ENCODE assay signal across 1 cellular context in genomic region chr10:103204353-103205255, GRCh38.
TF ChIP-seq lines count a peak whose summit lies in the region.

No MANE protein-coding gene starts in this region.

TF ChIP-seq in HepG2, 621 proteins besides CTCF, POLR2A, EP300 and RAD21 (continued from another document and continues in another):
- TF ChIP-seq, protein P1, sequence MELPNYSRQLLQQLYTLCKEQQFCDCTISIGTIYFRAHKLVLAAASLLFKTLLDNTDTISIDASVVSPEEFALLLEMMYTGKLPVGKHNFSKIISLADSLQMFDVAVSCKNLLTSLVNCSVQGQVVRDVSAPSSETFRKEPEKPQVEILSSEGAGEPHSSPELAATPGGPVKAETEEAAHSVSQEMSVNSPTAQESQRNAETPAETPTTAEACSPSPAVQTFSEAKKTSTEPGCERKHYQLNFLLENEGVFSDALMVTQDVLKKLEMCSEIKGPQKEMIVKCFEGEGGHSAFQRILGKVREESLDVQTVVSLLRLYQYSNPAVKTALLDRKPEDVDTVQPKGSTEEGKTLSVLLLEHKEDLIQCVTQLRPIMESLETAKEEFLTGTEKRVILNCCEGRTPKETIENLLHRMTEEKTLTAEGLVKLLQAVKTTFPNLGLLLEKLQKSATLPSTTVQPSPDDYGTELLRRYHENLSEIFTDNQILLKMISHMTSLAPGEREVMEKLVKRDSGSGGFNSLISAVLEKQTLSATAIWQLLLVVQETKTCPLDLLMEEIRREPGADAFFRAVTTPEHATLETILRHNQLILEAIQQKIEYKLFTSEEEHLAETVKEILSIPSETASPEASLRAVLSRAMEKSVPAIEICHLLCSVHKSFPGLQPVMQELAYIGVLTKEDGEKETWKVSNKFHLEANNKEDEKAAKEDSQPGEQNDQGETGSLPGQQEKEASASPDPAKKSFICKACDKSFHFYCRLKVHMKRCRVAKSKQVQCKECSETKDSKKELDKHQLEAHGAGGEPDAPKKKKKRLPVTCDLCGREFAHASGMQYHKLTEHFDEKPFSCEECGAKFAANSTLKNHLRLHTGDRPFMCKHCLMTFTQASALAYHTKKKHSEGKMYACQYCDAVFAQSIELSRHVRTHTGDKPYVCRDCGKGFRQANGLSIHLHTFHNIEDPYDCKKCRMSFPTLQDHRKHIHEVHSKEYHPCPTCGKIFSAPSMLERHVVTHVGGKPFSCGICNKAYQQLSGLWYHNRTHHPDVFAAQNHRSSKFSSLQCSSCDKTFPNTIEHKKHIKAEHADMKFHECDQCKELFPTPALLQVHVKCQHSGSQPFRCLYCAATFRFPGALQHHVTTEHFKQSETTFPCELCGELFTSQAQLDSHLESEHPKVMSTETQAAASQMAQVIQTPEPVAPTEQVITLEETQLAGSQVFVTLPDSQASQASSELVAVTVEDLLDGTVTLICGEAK (IDR thresholded peaks at IDR 0.05) = no peak
- TF ChIP-seq, protein P1 (CRISPR knock-in tag; IDR thresholded peaks at IDR 0.05) = no peak
- TF ChIP-seq ZNF431 (CRISPR knock-in tag; IDR thresholded peaks at IDR 0.05; ENCODE audit: borderline replicate concordance, low read depth) = no peak
- no peak for TF ChIP-seq HHEX (CRISPR knock-in tag; IDR thresholded peaks at IDR 0.05)
- TF ChIP-seq IKZF1 (IDR thresholded peaks at IDR 0.05) = no peak
- TF ChIP-seq ZFP90 (CRISPR knock-in tag; IDR thresholded peaks at IDR 0.05; ENCODE audit: borderline replicate concordance) = no peak
- TF ChIP-seq, protein P2, sequence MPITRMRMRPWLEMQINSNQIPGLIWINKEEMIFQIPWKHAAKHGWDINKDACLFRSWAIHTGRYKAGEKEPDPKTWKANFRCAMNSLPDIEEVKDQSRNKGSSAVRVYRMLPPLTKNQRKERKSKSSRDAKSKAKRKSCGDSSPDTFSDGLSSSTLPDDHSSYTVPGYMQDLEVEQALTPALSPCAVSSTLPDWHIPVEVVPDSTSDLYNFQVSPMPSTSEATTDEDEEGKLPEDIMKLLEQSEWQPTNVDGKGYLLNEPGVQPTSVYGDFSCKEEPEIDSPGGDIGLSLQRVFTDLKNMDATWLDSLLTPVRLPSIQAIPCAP (CRISPR knock-in tag; IDR thresholded peaks at IDR 0.05; ENCODE audit: low read depth) = no peak
- TF ChIP-seq ZNF382 (CRISPR knock-in tag; IDR thresholded peaks at IDR 0.05; ENCODE audit: borderline replicate concordance) = no peak
- no peak for TF ChIP-seq ZZZ3 (CRISPR knock-in tag; IDR thresholded peaks at IDR 0.05; ENCODE audit: borderline replicate concordance)
- TF ChIP-seq TCF7L2 (IDR thresholded peaks at IDR 0.05; ENCODE audit: low read depth, low read length) = no peak
- TF ChIP-seq NKX3-1 (CRISPR knock-in tag; IDR thresholded peaks at IDR 0.05) = no peak
- TF ChIP-seq ZNF329 (CRISPR knock-in tag; IDR thresholded peaks at IDR 0.05; ENCODE audit: low read depth) = no peak
- no peak for TF ChIP-seq ZNF451 (CRISPR knock-in tag; IDR thresholded peaks at IDR 0.05)
- no peak for TF ChIP-seq SCMH1 (CRISPR knock-in tag; IDR thresholded peaks at IDR 0.05; ENCODE audit: borderline replicate concordance)
- TF ChIP-seq CREB3 (CRISPR knock-in tag; IDR thresholded peaks at IDR 0.05) = no peak
- TF ChIP-seq MTF1 (CRISPR knock-in tag; IDR thresholded peaks at IDR 0.05) = no peak
- TF ChIP-seq CREM (IDR thresholded peaks at IDR 0.05) = peak; percentile 26; the same call in 1 of the 2 replicates
- no peak for TF ChIP-seq CREM (CRISPR knock-in tag; IDR thresholded peaks at IDR 0.05)
- no peak for TF ChIP-seq ZNF33B (CRISPR knock-in tag; IDR thresholded peaks at IDR 0.05)
- no peak for TF ChIP-seq ZBTB42 (CRISPR knock-in tag; IDR thresholded peaks at IDR 0.05)
- TF ChIP-seq SALL1 (CRISPR knock-in tag; IDR thresholded peaks at IDR 0.05) = peak; percentile 69
- TF ChIP-seq TBL1XR1 (IDR thresholded peaks at IDR 0.05; ENCODE audit: borderline replicate concordance, low read length, partially characterized antibody) = peak; percentile 48
- TF ChIP-seq TEAD2 (CRISPR knock-in tag; IDR thresholded peaks at IDR 0.05) = no peak
- TF ChIP-seq KLF12 (CRISPR knock-in tag; IDR thresholded peaks at IDR 0.05; ENCODE audit: borderline replicate concordance) = no peak
- TF ChIP-seq ZNF543 (CRISPR knock-in tag; IDR thresholded peaks at IDR 0.05) = no peak
- no peak for TF ChIP-seq SOX6 (IDR thresholded peaks at IDR 0.05)
- TF ChIP-seq SOX6 (CRISPR knock-in tag; IDR thresholded peaks at IDR 0.05) = peak; percentile 67
- TF ChIP-seq ZNF33A (CRISPR knock-in tag; IDR thresholded peaks at IDR 0.05; ENCODE audit: borderline replicate concordance) = no peak
- TF ChIP-seq FOXC1 (CRISPR knock-in tag; IDR thresholded peaks at IDR 0.05; ENCODE audit: borderline replicate concordance) = no peak
- TF ChIP-seq SP2 (CRISPR knock-in tag; IDR thresholded peaks at IDR 0.05) = no peak
- no peak for TF ChIP-seq SMAD3 (CRISPR knock-in tag; IDR thresholded peaks at IDR 0.05)
- no peak for TF ChIP-seq ZFY (CRISPR knock-in tag; IDR thresholded peaks at IDR 0.05)
- TF ChIP-seq, protein P3, sequence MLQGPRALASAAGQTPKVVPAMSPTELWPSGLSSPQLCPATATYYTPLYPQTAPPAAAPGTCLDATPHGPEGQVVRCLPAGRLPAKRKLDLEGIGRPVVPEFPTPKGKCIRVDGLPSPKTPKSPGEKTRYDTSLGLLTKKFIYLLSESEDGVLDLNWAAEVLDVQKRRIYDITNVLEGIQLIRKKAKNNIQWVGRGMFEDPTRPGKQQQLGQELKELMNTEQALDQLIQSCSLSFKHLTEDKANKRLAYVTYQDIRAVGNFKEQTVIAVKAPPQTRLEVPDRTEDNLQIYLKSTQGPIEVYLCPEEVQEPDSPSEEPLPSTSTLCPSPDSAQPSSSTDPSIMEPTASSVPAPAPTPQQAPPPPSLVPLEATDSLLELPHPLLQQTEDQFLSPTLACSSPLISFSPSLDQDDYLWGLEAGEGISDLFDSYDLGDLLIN (CRISPR knock-in tag; IDR thresholded peaks at IDR 0.05; ENCODE audit: borderline replicate concordance) = no peak
- 0 out of 2 replicates have a peak, but pooled peaks have one; percentile 25 for TF ChIP-seq FOXJ3 (CRISPR knock-in tag; IDR thresholded peaks at IDR 0.05; ENCODE audit: borderline replicate concordance)
- TF ChIP-seq ZNF687 (CRISPR knock-in tag; IDR thresholded peaks at IDR 0.05) = no peak
- peak; percentile 18; the same call in 1 of the 2 replicates for TF ChIP-seq PITX1 (CRISPR knock-in tag; IDR thresholded peaks at IDR 0.05)
- TF ChIP-seq ZNF343 (CRISPR knock-in tag; IDR thresholded peaks at IDR 0.05) = no peak
- TF ChIP-seq ZNF597 (CRISPR knock-in tag; IDR thresholded peaks at IDR 0.05) = no peak
- no peak for TF ChIP-seq ZBTB10 (CRISPR knock-in tag; IDR thresholded peaks at IDR 0.05; ENCODE audit: borderline replicate concordance)
- no peak for TF ChIP-seq HDAC2 (CRISPR knock-in tag; IDR thresholded peaks at IDR 0.05)
- TF ChIP-seq ZBTB34 (CRISPR knock-in tag; IDR thresholded peaks at IDR 0.05) = no peak
- TF ChIP-seq ATF7-NPFF (CRISPR knock-in tag; IDR thresholded peaks at IDR 0.05; ENCODE audit: low read depth) = no peak
- TF ChIP-seq HOXA5 (CRISPR knock-in tag; IDR thresholded peaks at IDR 0.05) = no peak
- no peak for TF ChIP-seq SETDB1 (CRISPR knock-in tag; IDR thresholded peaks at IDR 0.05; ENCODE audit: borderline replicate concordance)
